Comparison of ENCODE assay signal across 19 cellular contexts in the genomic region with DNA sequence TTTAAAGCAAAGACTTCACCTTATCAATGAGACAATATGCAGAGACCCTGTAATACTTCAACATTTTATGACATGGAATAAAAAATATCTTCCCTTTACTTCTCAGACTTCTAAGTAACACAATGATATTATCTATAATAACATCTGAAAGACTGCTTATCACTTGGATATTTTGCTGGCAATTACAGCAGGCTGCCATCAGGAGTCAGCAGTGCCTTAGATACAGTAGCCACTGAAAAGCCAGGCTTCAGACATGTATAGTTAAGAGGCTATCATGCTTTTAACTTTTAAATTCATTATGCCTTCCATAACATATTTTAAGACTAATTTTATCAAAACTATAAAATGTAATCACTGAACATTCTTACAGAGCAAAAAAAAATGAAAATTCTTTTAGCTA.
DNase-seq lines count a peak whose midpoint lies in the region; ATAC-seq and TF ChIP-seq lines count a peak whose summit lies in the region.
"Had no signal": no experiment of that assay in that cellular context is flagged by ENCODE, and none has a peak within 500 bp of the region (broad histone marks: within the 10 kb centered on the region; RNA-seq: fewer than 3 reads in every experiment).

No MANE protein-coding gene starts in this region.

- H2BK15ac ChIP-seq in mesendoderm (replicated peaks; ENCODE audit: low read depth), result no peak overlapping the region

- H3K18ac ChIP-seq in mesendoderm (ENCODE audit: low read length), result no peak overlapping the region

- H3K9me2 ChIP-seq in Karpas-422 (replicated peaks; ENCODE audit: insufficient read depth, low read length), result no peaks in the 10 kb centered on the region

- in situ Hi-C loops in Panc1 (cut with HindIII; ENCODE audit: low pct_unique_long_range_greater_than_20kb, low sequenced_read_pairs), result no loop called here

- H3K27me3 ChIP-seq in Karpas-422 (ENCODE audit: low read length), result no peaks in the 10 kb centered on the region
- no peaks in the 10 kb centered on the region for H3K27me3 ChIP-seq in Panc1 (ENCODE audit: control insufficient read depth, insufficient read depth, low read length)
- H3K27me3 ChIP-seq in mesendoderm (ENCODE audit: insufficient read depth, low read length, poor library complexity), result no peaks in the 10 kb centered on the region
- H3K27me3 ChIP-seq in heart right ventricle, result no peaks in the 10 kb centered on the region
- H3K27me3 ChIP-seq: cardiac muscle cell, left lung, tibial artery had no signal

- no TSS peak for BruUV-seq in Panc1 (replicated peaks; lab: Mats Ljungman, UMichigan)

- H4K5ac ChIP-seq in mesendoderm (ENCODE audit: low read length), result no peak overlapping the region

- H3K79me2 ChIP-seq in Karpas-422 (ENCODE audit: low read length), result no peaks in the 10 kb centered on the region
- no peaks in the 10 kb centered on the region for H3K79me2 ChIP-seq in mesendoderm (ENCODE audit: control insufficient read depth, insufficient read depth, low read length)
- H3K79me2 ChIP-seq: parathyroid adenoma had no signal

- ATAC-seq in Panc1 (no peak), heart right ventricle (no peak)
- ATAC-seq: activated naive CD8-positive, alpha-beta T cell treated with anti-CD3 and anti-CD28 coated beads, Interleukin-2, amount 50 U/mL, for 24 hours; activated T-cell treated with anti-CD3 and anti-CD28 coated beads, Interleukin-2, amount 50 U/mL, for 72 hours; effector memory CD8-positive, alpha-beta T cell; K562; left lung; stimulated activated effector memory CD8-positive, alpha-beta T cell treated with anti-CD3 and anti-CD28 coated beads, Interleukin-12 subunit alpha, Interleukin-12 subunit beta, amount 100 ng/mL, for 72 hours had no signal

- intact Hi-C loops in Panc1 (cut with micrococcal nuclease; ENCODE audit: unreplicated experiment) (loop anchor here (10.0 kb wide), 1 partner anchor 223 kb away; a partner anchor contains a TSS), heart right ventricle (cut with DNase I) (no loop called here)

- no peak overlapping the region for H3K9ac ChIP-seq in Karpas-422 (ENCODE audit: low read length)
- no peak overlapping the region for H3K9ac ChIP-seq in mesendoderm (ENCODE audit: low read length)
- H3K9ac ChIP-seq: parathyroid adenoma had no signal

- CTCF ChIA-PET in Panc1 (lab: Charles Lee), result no interaction called here

- no peak overlapping the region for H4K8ac ChIP-seq in mesendoderm (ENCODE audit: low read depth, low read length)

- TF ChIP-seq CTCF in Panc1 (IDR thresholded peaks at IDR 0.05) (peak; percentile 31; the same call in 1 of the 2 replicates), heart right ventricle (IDR thresholded peaks at IDR 0.05) (no peak)

- no peak overlapping the region for H3K23ac ChIP-seq in mesendoderm (ENCODE audit: low read length)

- POLR2A ChIA-PET in Panc1 (lab: Charles Lee), result no interaction called here

- H2BK5ac ChIP-seq in mesendoderm (ENCODE audit: low read length), result no peak overlapping the region

- H3K4me1 ChIP-seq in Karpas-422 (ENCODE audit: low read length) (no peaks in the 10 kb centered on the region), Panc1 (ENCODE audit: control insufficient read depth, insufficient read depth, low read length) (no peaks in the 10 kb centered on the region), mesendoderm (ENCODE audit: control insufficient read depth, low read depth, low read length) (no peaks in the 10 kb centered on the region), heart right ventricle (peaks cover 0 to 10% (median 0%) of the 10 kb centered on the region in 9 donors)
- H3K4me1 ChIP-seq: left lung, parathyroid adenoma had no signal

- H3K9me3 ChIP-seq in Karpas-422 (ENCODE audit: low read length), result no peaks in the 10 kb centered on the region
- H3K9me3 ChIP-seq in Panc1 (ENCODE audit: control insufficient read depth, insufficient read depth, low read depth, low read length), result no peaks in the 10 kb centered on the region
- H3K9me3 ChIP-seq in heart right ventricle, result peaks cover 0 to 14% (median 0%) of the 10 kb centered on the region in 11 donors

- no peak overlapping the region for H2AK5ac ChIP-seq in mesendoderm (ENCODE audit: low read length)

- no peak overlapping the region for H2AFZ ChIP-seq in Karpas-422 (ENCODE audit: low read length)
- H2AFZ ChIP-seq: parathyroid adenoma had no signal

- no peak overlapping the region for H3K4me2 ChIP-seq in Karpas-422 (ENCODE audit: low read depth, low read length, poor library complexity, severe bottlenecking)
- H3K4me2 ChIP-seq in mesendoderm (ENCODE audit: low read length), result no peak overlapping the region

- peak; percentile 27 for DNase-seq in ELR (ENCODE audit: low read depth)
- peak; percentile 56 for DNase-seq in Karpas-422
- no peak for DNase-seq in Panc1 (ENCODE audit: low read depth, low spot score)
- DNase-seq in mesendoderm, result peak; percentile 37
- DNase-seq in AG20443 (ENCODE audit: low spot score), result no peak
- no peak for DNase-seq in NK-92 treated with Interleukin-12 subunit alpha and Interleukin-12 subunit beta, amount 100 ng/mL, for 24 hours (lab: John Stamatoyannopoulos, UW)
- no peak for DNase-seq in activated CD4-positive, CD25-positive, alpha-beta regulatory T cell (lab: John Stamatoyannopoulos, UW)
- no peak for DNase-seq in heart right ventricle
- DNase-seq: activated CD4-positive, alpha-beta memory T cell treated with anti-CD3 and anti-CD28 coated beads, Interleukin-2, amount 10 ng/mL, durations not matched to agents 7 days and 5 days; activated naive CD8-positive, alpha-beta T cell treated with anti-CD3 and anti-CD28 coated beads, Interleukin-2, amount 50 U/mL, for 24 hours; activated T-cell treated with anti-CD3 and anti-CD28 coated beads, Interleukin-2, amount 50 U/mL, for 72 hours; effector memory CD8-positive, alpha-beta T cell; left lung; NCI-H1694; tibial artery had no signal

- H3K79me1 ChIP-seq in mesendoderm (ENCODE audit: low read length), result no peaks in the 10 kb centered on the region

- no peak overlapping the region for H2BK120ac ChIP-seq in mesendoderm (ENCODE audit: low read depth, low read length)

- no peak overlapping the region for H3K56ac ChIP-seq in mesendoderm (ENCODE audit: low read length)

- H3K36me3 ChIP-seq in Karpas-422 (ENCODE audit: insufficient read depth, low read length), result no peaks in the 10 kb centered on the region
- no peaks in the 10 kb centered on the region for H3K36me3 ChIP-seq in Panc1 (ENCODE audit: control insufficient read depth, insufficient read depth, low read length)
- H3K36me3 ChIP-seq in mesendoderm (ENCODE audit: control insufficient read depth, insufficient read depth, low read length), result no peaks in the 10 kb centered on the region
- H3K36me3 ChIP-seq in heart right ventricle, result no peaks in the 10 kb centered on the region
- H3K36me3 ChIP-seq: cardiac muscle cell, left lung had no signal

- H3K27ac ChIP-seq in Karpas-422 (ENCODE audit: low read length) (no peak overlapping the region), Panc1 (ENCODE audit: low read length) (no peak overlapping the region), mesendoderm (ENCODE audit: low read depth, low read length) (no peak overlapping the region), heart right ventricle (no peak overlapping the region)
- H3K27ac ChIP-seq: cardiac muscle cell, left lung, parathyroid adenoma, tibial artery had no signal

- no peaks in the 10 kb centered on the region for H4K20me1 ChIP-seq in Karpas-422 (ENCODE audit: insufficient read depth, low read depth, low read length)

- H3K4ac ChIP-seq in mesendoderm (ENCODE audit: low read depth, low read length), result no peak overlapping the region

- H3K4me3 ChIP-seq in Karpas-422 (ENCODE audit: low read length) (no peak overlapping the region), Panc1 (ENCODE audit: low read depth in 2 of 2, low read length in 2 of 2) (no peak overlapping the region), mesendoderm (ENCODE audit: low read length) (no peak overlapping the region), heart right ventricle (no peak overlapping the region)
- H3K4me3 ChIP-seq: cardiac muscle cell, K562, left lung, tibial artery had no signal

Comparison
In these comparisons a context has a peak if more than half of its experiments do, and no peak if none do; other contexts are left out.
1. DNase-seq: peak in ELR (single experiment), Karpas-422 (single experiment) and mesendoderm (single experiment); none in Panc1 (single experiment), AG20443 (single experiment), NK-92 treated with Interleukin-12 subunit alpha and Interleukin-12 subunit beta, amount 100 ng/mL, for 24 hours (single experiment), activated CD4-positive, CD25-positive, alpha-beta regulatory T cell (0 of 4) and heart right ventricle (0 of 2).